Comparison of ENCODE assay signal across 26 cellular contexts in the genomic region with DNA sequence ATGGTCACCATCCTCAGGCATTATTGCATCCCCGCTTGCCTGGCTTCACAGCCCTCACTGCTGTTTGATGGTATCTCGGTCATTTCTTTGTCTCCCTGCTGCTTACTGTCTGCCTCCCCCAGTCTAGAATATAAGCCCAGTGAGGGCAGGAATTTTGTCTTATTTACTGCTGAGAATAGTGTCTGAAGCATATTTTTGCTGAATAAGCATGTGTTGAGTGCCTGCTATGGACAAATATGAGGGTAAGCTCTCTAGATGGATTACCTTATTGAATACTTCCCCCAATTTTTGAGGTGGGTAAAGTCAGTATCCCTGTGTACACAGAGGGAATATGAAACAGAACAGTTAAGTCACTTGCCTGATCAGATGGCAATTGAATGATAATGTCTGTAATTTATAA. TPM values are rescaled to one million over a fixed set of nuclear protein-coding genes. Genes with fewer than 3 reads are reported as not detected.
"Had no signal": no experiment of that assay in that cellular context is flagged by ENCODE, and none has a peak within 500 bp of the region (broad histone marks: within the 10 kb centered on the region; RNA-seq: fewer than 3 reads in every experiment).

No MANE protein-coding gene starts in this region.

- H3K4me1 ChIP-seq: uterus had no signal

- H3K9me3 ChIP-seq: left lung, lower lobe of right lung, pancreas, prostate gland, sigmoid colon, spleen, suprapubic skin, thoracic aorta, tibial artery, upper lobe of right lung, uterus had no signal

- H3K27me3 ChIP-seq: left lung, pancreas, sigmoid colon, spleen, suprapubic skin, tibial artery, upper lobe of right lung, uterus had no signal

- ATAC-seq: left colon; left lung; lower lobe of right lung; naive thymus-derived CD8-positive, alpha-beta T cell; pancreas; right cardiac atrium; stimulated activated effector memory CD8-positive, alpha-beta T cell treated with anti-CD3 and anti-CD28 coated beads, Interleukin-12 subunit alpha, Interleukin-12 subunit beta, amount 100 ng/mL, for 72 hours; upper lobe of right lung had no signal

- H3K4me3 ChIP-seq: left lung, lower lobe of right lung, pancreas, prostate gland, sigmoid colon, spleen, suprapubic skin, thoracic aorta, tibial artery, upper lobe of right lung, uterus had no signal

- DNase-seq: hippocampal formation; kidney; left colon; left lung; lower lobe of right lung; mammary epithelial cell; mesenchymal stem cell; naive thymus-derived CD8-positive, alpha-beta T cell; nucleus accumbens; pancreas; posterior cingulate gyrus; retina; right cardiac atrium; sigmoid colon; small intestine; spleen; stimulated activated CD4-positive, alpha-beta T cell treated with anti-CD3 and anti-CD28 coated beads, Interleukin-4, amount 100 ng/mL, for 24 hours; stimulated activated naive CD4-positive, alpha-beta T cell; tibial artery; trophoblast cell; upper lobe of right lung; uterus had no signal

- H3K27ac ChIP-seq: left lung, lower lobe of right lung, pancreas, prostate gland, sigmoid colon, spleen, suprapubic skin, thoracic aorta, tibial artery, upper lobe of right lung, uterus had no signal

- H3K36me3 ChIP-seq: left lung, lower lobe of right lung, pancreas, prostate gland, sigmoid colon, spleen, suprapubic skin, thoracic aorta, tibial artery, upper lobe of right lung, uterus had no signal

- FAIRE-seq: kidney, pancreas, small intestine had no signal

RNA-seq across cellular contexts. Expression of gene CABCOCO1, which starts 36.5 kb away (rescaled TPM):
- total RNA-seq: left colon; mammary epithelial cell; naive thymus-derived CD8-positive, alpha-beta T cell; suprapubic skin; upper lobe of right lung had no signal
- polyA plus RNA-seq: mammary epithelial cell; naive thymus-derived CD8-positive, alpha-beta T cell had no signal
